22 cellular contexts compared by ENCODE assay signal in the genomic region with DNA sequence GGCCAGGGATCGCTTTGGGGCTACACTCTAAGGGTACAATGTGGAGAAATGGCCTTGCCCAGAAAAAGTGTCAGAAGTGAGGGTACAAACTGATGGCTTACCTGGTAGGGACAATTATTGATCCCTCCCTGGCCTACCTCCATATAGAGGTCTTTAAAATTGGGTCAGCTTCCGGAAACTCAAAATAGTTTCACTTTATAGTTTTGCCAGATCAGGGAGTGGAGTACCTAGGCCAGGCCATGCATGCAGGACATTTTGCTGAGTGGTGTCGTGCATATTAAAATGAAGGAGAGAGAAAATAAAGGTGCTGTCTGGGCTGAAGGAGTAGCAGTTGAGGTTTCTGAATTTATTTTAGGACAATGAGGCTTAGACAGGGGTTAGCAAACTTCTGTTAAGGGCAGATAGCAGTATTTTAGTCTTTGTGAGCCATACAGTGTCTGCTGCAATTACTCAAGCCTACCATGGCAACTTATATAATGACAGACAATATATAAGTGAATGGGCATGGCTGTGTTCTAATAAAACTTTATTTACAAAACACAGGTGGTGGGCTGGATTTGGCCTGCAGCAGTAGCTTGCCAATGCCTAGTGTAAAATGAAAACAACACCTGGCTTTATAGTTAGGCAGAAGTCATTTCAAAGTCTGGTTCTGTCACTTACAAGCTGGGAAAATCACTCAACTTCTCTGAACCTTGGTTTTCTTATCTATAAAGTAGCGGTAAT.
"Had no signal": no experiment of that assay in that cellular context is flagged by ENCODE, and none has a peak within 500 bp of the region (broad histone marks: within the 10 kb centered on the region; RNA-seq: fewer than 3 reads in every experiment).

No MANE protein-coding gene starts in this region.

- FAIRE-seq: endometrium, frontal cortex, keratinocyte had no signal

- H3K27me3 ChIP-seq: ovary, spleen, testis, tibial artery had no signal

- H3K4me3 ChIP-seq: ovary, psoas muscle, skin epidermis, spleen, testis, tibial artery had no signal

- ATAC-seq: effector memory CD8-positive, alpha-beta T cell; naive thymus-derived CD4-positive, alpha-beta T cell; psoas muscle; right cardiac atrium; stimulated activated memory B cell treated with anti-CD40 and anti-IgM and Interleukin-4, amounts not matched to agents 10 μg/mL and 1 μg/mL and 100 μg/mL, for 72 hours; stimulated activated naive CD8-positive, alpha-beta T cell treated with anti-CD3 and anti-CD28 coated beads, Interleukin-15, Interleukin-2, amounts not matched to agents 100 U/mL and 50 U/mL, for 24 hours had no signal

- H3K36me3 ChIP-seq: ovary, tibial artery had no signal

- H3K9me3 ChIP-seq: ovary, psoas muscle, spleen, testis, tibial artery had no signal

- H3K27ac ChIP-seq: ovary, psoas muscle, skin epidermis, spleen, testis, tibial artery had no signal

- DNase-seq: cortex of kidney; effector memory CD8-positive, alpha-beta T cell; hypothalamus; mesendoderm; midbrain; naive thymus-derived CD4-positive, alpha-beta T cell; nucleus accumbens; ovary; posterior cingulate gyrus; psoas muscle; right cardiac atrium; spleen; stimulated activated CD4-positive, alpha-beta T cell treated with anti-CD3 and anti-CD28 coated beads, Interleukin-4, amount 100 ng/mL, for 4 hours; stimulated activated naive CD8-positive, alpha-beta T cell treated with anti-CD3 and anti-CD28 coated beads, Interleukin-15, Interleukin-2, amounts not matched to agents 100 U/mL and 50 U/mL, for 24 hours; substantia nigra; testis; tibial artery had no signal

- H3K4me1 ChIP-seq: psoas muscle, testis, tibial artery had no signal
